In genomic region chr17:77163001-77163400, GRCh38 we compare ENCODE assay signal across 11 cellular contexts. TPM values are rescaled to one million over a fixed set of nuclear protein-coding genes. Genes with fewer than 3 reads are reported as not detected.
DNase-seq lines count a peak whose midpoint lies in the region; ATAC-seq and TF ChIP-seq lines count a peak whose summit lies in the region.
"Had no signal": no experiment of that assay in that cellular context is flagged by ENCODE, and none has a peak within 500 bp of the region (broad histone marks: within the 10 kb centered on the region; RNA-seq: fewer than 3 reads in every experiment).

No MANE protein-coding gene starts in this region.

- no peak for TF ChIP-seq EP300 in upper lobe of left lung (IDR thresholded peaks at IDR 0.05)

- DNase-seq in Right ventricle myocardium inferior (ENCODE audit: missing footprints) (no peak), cardiac septum (ENCODE audit: low spot score) (no peak), fibroblast of mammary gland (ENCODE audit: low read depth) (peak; percentile 22), upper lobe of left lung (no peak), tibial artery (no peak), kidney tubule cell (ENCODE audit: low spot score) (no peak)
- DNase-seq: DMS79, mammary epithelial cell, SJCRH30 had no signal

- ATAC-seq in Right ventricle myocardium inferior (peak; percentile 41), upper lobe of left lung (ENCODE audit: low FRiP score in 2 of 2) (peak in 1 of 2 donors; percentile 34), GM19463 (IDR thresholded peaks at IDR 0.05; ENCODE audit: unreplicated experiment) (no peak)

- H3K36me3 ChIP-seq in muscle layer of duodenum (ENCODE audit: control insufficient read depth in 1 of 2, insufficient read depth in 2 of 2, low read length in 2 of 2), result no peaks in the 10 kb centered on the region
- peaks cover 0 to 26% (median 3%) of the 10 kb centered on the region in 4 donors for H3K36me3 ChIP-seq in upper lobe of left lung
- peaks cover 4 to 10% (median 5%) of the 10 kb centered on the region in 3 donors for H3K36me3 ChIP-seq in tibial artery

- TF ChIP-seq CTCF in fibroblast of mammary gland (conservative IDR thresholded peaks at IDR 0.05; ENCODE audit: control insufficient read depth, insufficient read depth, low read depth, low read length) (no peak), upper lobe of left lung (IDR thresholded peaks at IDR 0.05) (no peak), tibial artery (IDR thresholded peaks at IDR 0.05) (no peak)

- 44 to 50% methylated on average over 9 to 10 of the region's 10 CpGs for WGBS in upper lobe of left lung, 2 donors

- H3K4me1 ChIP-seq in muscle layer of duodenum (ENCODE audit: control insufficient read depth in 1 of 2, insufficient read depth in 2 of 2, low read length in 2 of 2) (peaks cover 5 to 39% of the 10 kb centered on the region in 2 donors), upper lobe of left lung (peaks cover 46 to 76% (median 68%) of the 10 kb centered on the region in 4 donors), tibial artery (peaks cover 0 to 43% (median 9%) of the 10 kb centered on the region in 4 donors)

- H3K4me3 ChIP-seq in fibroblast of mammary gland (ENCODE audit: control insufficient read depth, low read depth, low read length), result no peak overlapping the region
- H3K4me3 ChIP-seq in muscle layer of duodenum (ENCODE audit: low read depth in 1 of 2, low read length in 2 of 2), result peak overlapping the region in 1 of 2 donors; percentile 37
- H3K4me3 ChIP-seq in upper lobe of left lung, result peak overlapping the region in 1 of 4 donors; percentile 6
- no peak overlapping the region for H3K4me3 ChIP-seq in tibial artery
- H3K4me3 ChIP-seq: SJCRH30 had no signal

- intact Hi-C loops in Right ventricle myocardium inferior (cut with DNase I) (loop anchor here (2.0 kb wide), 1 partner anchor 64 kb away; no protein-coding TSS in a partner anchor), cardiac septum (cut with DNase I) (no loop called here), tibial artery (cut with DNase I; ENCODE audit: low total_unique reads) (no loop called here)

- H3K9me3 ChIP-seq in muscle layer of duodenum (ENCODE audit: control insufficient read depth in 1 of 2, low read length in 2 of 2), result peaks cover 6% of the 10 kb centered on the region in 2 donors
- H3K9me3 ChIP-seq in upper lobe of left lung, result peaks cover 8 to 10% (median 9%) of the 10 kb centered on the region in 4 donors
- H3K9me3 ChIP-seq in tibial artery, result peaks cover 0 to 10% (median 6%) of the 10 kb centered on the region in 3 donors

- peak overlapping the region; percentile 9 for H3K27ac ChIP-seq in muscle layer of duodenum (ENCODE audit: low read length)
- peak overlapping the region; percentile 47 to 82 (median 66) for H3K27ac ChIP-seq in upper lobe of left lung
- no peak overlapping the region for H3K27ac ChIP-seq in tibial artery
- H3K27ac ChIP-seq: SJCRH30 had no signal

- TF ChIP-seq POLR2A in upper lobe of left lung (IDR thresholded peaks at IDR 0.05), result no peak

- no peaks in the 10 kb centered on the region for H3K27me3 ChIP-seq in muscle layer of duodenum (ENCODE audit: low read depth, low read length)
- no peaks in the 10 kb centered on the region for H3K27me3 ChIP-seq in upper lobe of left lung
- H3K27me3 ChIP-seq in tibial artery, result no peaks in the 10 kb centered on the region
- H3K27me3 ChIP-seq: SJCRH30 had no signal

RNA-seq across cellular contexts. Expression of gene SEC14L1, which starts 22.2 kb away (rescaled TPM):
- 65.5 TPM for total RNA-seq in Right ventricle myocardium inferior
- 44.2 TPM for total RNA-seq in cardiac septum
- total RNA-seq in upper lobe of left lung, result 100 to 1,000 TPM; 100 to 291 (median 145) TPM

Comparison
In these comparisons a context has a peak if more than half of its experiments do, and no peak if none do; other contexts are left out.
1. H3K27ac ChIP-seq: peak in muscle layer of duodenum (single experiment) and upper lobe of left lung (4 of 4); none in tibial artery (0 of 2).